In genomic region chr5:140136624-140137023, GRCh38 we compare ENCODE assay signal across 26 cellular contexts.
"Had no signal": no experiment of that assay in that cellular context is flagged by ENCODE, and none has a peak within 500 bp of the region (broad histone marks: within the 10 kb centered on the region; RNA-seq: fewer than 3 reads in every experiment).

No MANE protein-coding gene starts in this region.

- DNase-seq: activated CD4-positive, alpha-beta T cell treated with anti-CD3 and anti-CD28 coated beads, Interleukin-2, amount 10 ng/mL, durations not matched to agents 24 days and 14 days; activated CD4-positive, alpha-beta T cell treated with anti-CD3 and anti-CD28 coated beads, Interleukin-2, amount 50 U/mL, for 4 hours; activated gamma-delta T cell treated with Interleukin-2 at 50 U/mL for 16 hours; activated naive CD4-positive, alpha-beta T cell treated with anti-CD3 and anti-CD28 coated beads for 36 hours; activated T-cell treated with anti-CD3 and anti-CD28 coated beads for 4 hours; activated T-cell treated with anti-CD3 and anti-CD28 coated beads, Interleukin-2, amount 50 U/mL, for 4 hours; adrenal gland; body of pancreas; Kasumi-1; MG63; NCI-H1048; NCI-H1105 treated with DMSO at 0.1 percent for 48 hours; NCI-H1436; NCI-H1694; NCI-H1930; NCI-H2081 treated with DMSO at 0.1 percent for 48 hours; NCI-H345; NCI-H524 treated with DMSO at 0.1 percent for 48 hours; SHP77; SJCRH30 had no signal

- ATAC-seq: activated naive CD4-positive, alpha-beta T cell treated with anti-CD3 and anti-CD28 coated beads, Interleukin-2, amount 50 U/mL, for 72 hours; activated T-cell treated with anti-CD3 and anti-CD28 coated beads, Interleukin-2, amount 50 U/mL, for 4 hours; body of pancreas; Panc1 had no signal

- H3K4me3 ChIP-seq: adrenal gland, body of pancreas, breast epithelium, MG63, SJCRH30, SK-N-MC had no signal

- H3K9me3 ChIP-seq: adrenal gland, body of pancreas, breast epithelium, MG63, SJCRH30 had no signal

- H3K36me3 ChIP-seq: adrenal gland, breast epithelium, MG63, SJCRH30 had no signal

- H3K27ac ChIP-seq: adrenal gland, body of pancreas, breast epithelium, SJCRH30, SK-N-MC had no signal

- H3K4me3 Mint-ChIP-seq: activated CD4-positive, alpha-beta T cell treated with anti-CD3 and anti-CD28 coated beads, Interleukin-2, amount 10 ng/mL, durations not matched to agents 24 days and 14 days; activated naive CD4-positive, alpha-beta T cell treated with anti-CD3 and anti-CD28 coated beads for 36 hours; activated T-cell treated with anti-CD3 and anti-CD28 coated beads, Interleukin-2, amount 50 U/mL, for 4 hours; activated T-helper 1 cell treated with anti-CD3 and anti-CD28 coated beads, Interleukin-12 subunit alpha, Interleukin-12 subunit beta, Interleukin-2, Interleukin-4 antibody, amounts not matched to agents 30 ng/mL and 10 ng/mL and 1 ng/mL, durations not matched to agents 14 hours and 24 hours and 36 hours; T-helper 2 cell treated with Interferon-gamma antibody and Interleukin-4, amounts not matched to agents 5 μg/mL and 100 μg/mL, for 36 hours had no signal

- H3K9me3 Mint-ChIP-seq: activated CD4-positive, alpha-beta T cell treated with anti-CD3 and anti-CD28 coated beads, Interleukin-2, amount 10 ng/mL, durations not matched to agents 24 days and 14 days; activated naive CD4-positive, alpha-beta T cell treated with anti-CD3 and anti-CD28 coated beads for 36 hours; activated naive CD4-positive, alpha-beta T cell treated with anti-CD3 and anti-CD28 coated beads, Interleukin-2, amount 50 U/mL, for 72 hours; activated T-cell treated with anti-CD3 and anti-CD28 coated beads, Interleukin-2, amount 50 U/mL, for 4 hours; activated T-helper 1 cell treated with anti-CD3 and anti-CD28 coated beads, Interleukin-12 subunit alpha, Interleukin-12 subunit beta, Interleukin-2, Interleukin-4 antibody, amounts not matched to agents 30 ng/mL and 10 ng/mL and 1 ng/mL, durations not matched to agents 14 hours and 24 hours and 36 hours; T-helper 2 cell treated with Interferon-gamma antibody and Interleukin-4, amounts not matched to agents 5 μg/mL and 100 μg/mL, for 36 hours had no signal

- H3K36me3 Mint-ChIP-seq: activated naive CD4-positive, alpha-beta T cell treated with anti-CD3 and anti-CD28 coated beads, Interleukin-2, amount 50 U/mL, for 72 hours had no signal

- H3K27me3 ChIP-seq: adrenal gland, body of pancreas, breast epithelium, MG63 had no signal

- H3K27ac Mint-ChIP-seq: activated CD4-positive, alpha-beta T cell treated with anti-CD3 and anti-CD28 coated beads, Interleukin-2, amount 10 ng/mL, durations not matched to agents 24 days and 14 days; activated naive CD4-positive, alpha-beta T cell treated with anti-CD3 and anti-CD28 coated beads for 36 hours; activated naive CD4-positive, alpha-beta T cell treated with anti-CD3 and anti-CD28 coated beads, Interleukin-2, amount 50 U/mL, for 72 hours; activated T-helper 1 cell treated with anti-CD3 and anti-CD28 coated beads, Interleukin-12 subunit alpha, Interleukin-12 subunit beta, Interleukin-2, Interleukin-4 antibody, amounts not matched to agents 30 ng/mL and 10 ng/mL and 1 ng/mL, durations not matched to agents 14 hours and 24 hours and 36 hours; T-helper 2 cell treated with Interferon-gamma antibody and Interleukin-4, amounts not matched to agents 5 μg/mL and 100 μg/mL, for 36 hours had no signal
